8 cellular contexts compared by ENCODE assay signal in genomic region chr4:153249199-153250154, GRCh38. TPM values are rescaled to one million over a fixed set of nuclear protein-coding genes. Genes with fewer than 3 reads are reported as not detected.
DNase-seq lines count a peak whose midpoint lies in the region; ATAC-seq, FAIRE-seq and TF ChIP-seq lines count a peak whose summit lies in the region.

No MANE protein-coding gene starts in this region.

- no peaks in the 10 kb centered on the region for H3K9me3 ChIP-seq in T-helper 17 cell (ENCODE audit: control insufficient read depth, low read length, poor library complexity, severe bottlenecking)

- DNase-seq in GM12891 (ENCODE audit: insufficient read length, low spot score) (peak; percentile 90), NCI-H1105 (lab: John Stamatoyannopoulos, UW) (peak; percentile 66), T-helper 17 cell (peak; percentile 82 to 86 (median 82)), amygdala (lab: John Stamatoyannopoulos, UW) (peak in 49 of 56 donors; percentile 4 to 72 (median 48)), left ventricle myocardium superior (peak; percentile 88), putamen (ENCODE audit: low spot score) (peak; percentile 73), urothelium cell line (ENCODE audit: low spot score) (peak; percentile 96)

- peaks cover 3% of the 10 kb centered on the region for H3K36me3 Mint-ChIP-seq in T-helper 17 cell (ENCODE audit: low read depth)

- intact Hi-C loops in left ventricle myocardium superior (cut with micrococcal nuclease): no loop called here

- peak; percentile 89 for FAIRE-seq in GM12891 (lab: Jason Lieb, UNC)
- FAIRE-seq in urothelium cell line (lab: Jason Lieb, UNC): no peak

- no peak for TF ChIP-seq POLR2A in GM12891 (IDR thresholded peaks at IDR 0.05; ENCODE audit: low read depth, low read length)

- H3K27ac Mint-ChIP-seq in T-helper 17 cell: peak overlapping the region; percentile 98

- ATAC-seq in HG02610 (IDR thresholded peaks at IDR 0.05; ENCODE audit: unreplicated experiment) (peak; percentile 98), T-helper 17 cell (peak; percentile 98), left ventricle myocardium superior (peak; percentile 97)

- peaks cover 24% of the 10 kb centered on the region for H3K4me1 Mint-ChIP-seq in T-helper 17 cell

- H3K27me3 Mint-ChIP-seq in T-helper 17 cell: no peaks in the 10 kb centered on the region

- peak overlapping the region; percentile 88 for H3K4me3 Mint-ChIP-seq in T-helper 17 cell

TF ChIP-seq in GM12891, 5 proteins besides CTCF, POLR2A, EP300 and RAD21:
- no peak for TF ChIP-seq PAX5 (IDR thresholded peaks at IDR 0.05; ENCODE audit: insufficient read depth, low read length, severe bottlenecking)
- no peak for TF ChIP-seq POLR2AphosphoS5 (IDR thresholded peaks at IDR 0.05; ENCODE audit: low read depth, low read length)
- TF ChIP-seq SPI1 (IDR thresholded peaks at IDR 0.05; ENCODE audit: low read depth, low read length): no peak
- no peak for TF ChIP-seq TAF1 (IDR thresholded peaks at IDR 0.05; ENCODE audit: low read depth, low read length)
- TF ChIP-seq POU2F2 (IDR thresholded peaks at IDR 0.05; ENCODE audit: low read depth, low read length): no peak
TF ChIP-seq in GM12891: peak in this region for 0.

RNA-seq across cellular contexts. Expression of gene TRIM2, which starts 45.2 kb away (rescaled TPM):
- 0.54 TPM for polyA plus RNA-seq in GM12891 (2012; ENCODE audit: low read depth, missing spikeins)
- total RNA-seq in T-helper 17 cell (1 to 10 TPM; 4.3 to 9.5 TPM), left ventricle myocardium superior (18.6 TPM)

Comparison
In these comparisons a context has a peak if more than half of its experiments do, and no peak if none do; other contexts are left out.
1. Peak in every context shown above with its lines: DNase-seq and ATAC-seq.